ENCODE assay signal across 33 cellular contexts in the genomic region with DNA sequence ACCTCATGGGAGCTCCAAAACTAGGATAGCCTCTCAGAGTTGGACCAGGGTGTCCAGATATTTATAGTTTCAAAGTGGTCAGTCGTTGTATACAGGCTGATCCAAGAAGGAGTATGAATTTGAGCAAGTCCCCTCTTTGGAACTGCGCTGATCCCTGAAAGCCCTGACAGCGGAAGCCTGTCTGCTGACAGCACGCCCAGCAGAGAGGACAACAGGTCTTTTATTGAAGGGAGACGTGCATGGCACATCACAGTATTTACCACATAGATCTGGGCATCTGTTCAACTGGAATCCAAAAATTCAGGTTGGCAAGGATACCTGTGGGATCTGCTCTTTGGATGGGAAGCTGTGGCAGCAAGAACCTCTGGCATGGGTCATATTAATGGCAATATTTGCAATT.
"Had no signal": no experiment of that assay in that cellular context is flagged by ENCODE, and none has a peak within 500 bp of the region (broad histone marks: within the 10 kb centered on the region; RNA-seq: fewer than 3 reads in every experiment).

No MANE protein-coding gene starts in this region.

- H3K27ac Mint-ChIP-seq: activated B cell treated with CpG ODN at 0.5 μM for 24 hours; activated CD4-positive, alpha-beta memory T cell treated with anti-CD3 and anti-CD28 coated beads for 36 hours; activated naive CD4-positive, alpha-beta T cell treated with anti-CD3 and anti-CD28 coated beads, Interleukin-2, amount 10 ng/mL, durations not matched to agents 7 days and 5 days; activated naive CD8-positive, alpha-beta T cell; activated naive CD8-positive, alpha-beta T cell treated with anti-CD3 and anti-CD28 coated beads, Interleukin-2, amount 50 U/mL, for 24 hours; activated T-helper 1 cell treated with anti-CD3 and anti-CD28 coated beads, Interleukin-12 subunit alpha, Interleukin-12 subunit beta, Interleukin-2, Interleukin-4 antibody, amounts not matched to agents 30 ng/mL and 10 ng/mL and 1 ng/mL, durations not matched to agents 14 hours and 24 hours and 36 hours had no signal

- H3K27me3 Mint-ChIP-seq: activated B cell treated with CpG ODN at 0.5 μM for 24 hours; activated naive CD4-positive, alpha-beta T cell treated with anti-CD3 and anti-CD28 coated beads, Interleukin-2, amount 10 ng/mL, durations not matched to agents 7 days and 5 days; activated naive CD8-positive, alpha-beta T cell treated with anti-CD3 and anti-CD28 coated beads, Interleukin-2, amount 50 U/mL, for 24 hours had no signal

- DNase-seq: activated B cell treated with CpG ODN at 0.5 μM for 24 hours; activated CD4-positive, alpha-beta memory T cell treated with anti-CD3 and anti-CD28 coated beads for 36 hours; activated CD4-positive, alpha-beta T cell treated with anti-CD3 and anti-CD28 coated beads for 4 hours; activated CD4-positive, alpha-beta T cell treated with anti-CD3 and anti-CD28 coated beads, Interleukin-2, amount 50 U/mL, for 1 hour; activated CD4-positive, CD25-positive, alpha-beta regulatory T cell treated with anti-CD3 and anti-CD28 coated beads, Interleukin-2, amount 50 U/mL, for 72 hours; activated CD8-positive, alpha-beta memory T cell treated with anti-CD3 and anti-CD28 coated beads, Interleukin-2, amount 50 U/mL, for 4 hours; activated naive CD4-positive, alpha-beta T cell treated with anti-CD3 and anti-CD28 coated beads, Interleukin-2, amount 10 ng/mL, durations not matched to agents 7 days and 5 days; activated naive CD8-positive, alpha-beta T cell treated with anti-CD3 and anti-CD28 coated beads, Interleukin-2, amount 50 U/mL, for 24 hours; activated T-cell treated with anti-CD3 and anti-CD28 coated beads for 4 hours; activated T-cell treated with anti-CD3 and anti-CD28 coated beads, Interleukin-2, amount 50 U/mL, for 4 hours; central memory CD4-positive, alpha-beta T cell; Kasumi-1; MG63; NCI-H1048; NCI-H1436 treated with DMSO at 0.1 percent for 48 hours; NCI-H1694 treated with DMSO at 0.1 percent for 48 hours; NCI-H2029; NCI-H345; NCI-H748 treated with DMSO at 0.1 percent for 48 hours; NK-92 treated with Interleukin-12 subunit alpha and Interleukin-12 subunit beta, amount 100 ng/mL, for 24 hours; PC-3; Peyer's patch; RPMI8226; SHP77 treated with DMSO at 0.1 percent for 48 hours; T-helper 1 cell; T-helper 2 cell; T-helper 9 cell had no signal

- H3K9me3 ChIP-seq: MG63, Peyer's patch, SJSA1 had no signal

- H3K27me3 ChIP-seq: MG63, Peyer's patch, SJSA1 had no signal

- H3K27ac ChIP-seq: Peyer's patch, SJSA1, VCaP had no signal

- H3K4me1 Mint-ChIP-seq: activated B cell treated with CpG ODN at 0.5 μM for 24 hours; activated naive CD4-positive, alpha-beta T cell treated with anti-CD3 and anti-CD28 coated beads, Interleukin-2, amount 10 ng/mL, durations not matched to agents 7 days and 5 days; activated naive CD8-positive, alpha-beta T cell treated with anti-CD3 and anti-CD28 coated beads, Interleukin-2, amount 50 U/mL, for 24 hours had no signal

- H3K4me1 ChIP-seq: Peyer's patch, SJSA1 had no signal

- H3K36me3 Mint-ChIP-seq: activated CD4-positive, alpha-beta memory T cell treated with anti-CD3 and anti-CD28 coated beads for 36 hours; activated naive CD4-positive, alpha-beta T cell treated with anti-CD3 and anti-CD28 coated beads, Interleukin-2, amount 10 ng/mL, durations not matched to agents 7 days and 5 days; activated naive CD8-positive, alpha-beta T cell; brain had no signal

- H3K4me3 Mint-ChIP-seq: activated B cell treated with CpG ODN at 0.5 μM for 24 hours; activated CD4-positive, alpha-beta memory T cell treated with anti-CD3 and anti-CD28 coated beads for 36 hours; activated naive CD4-positive, alpha-beta T cell treated with anti-CD3 and anti-CD28 coated beads, Interleukin-2, amount 10 ng/mL, durations not matched to agents 7 days and 5 days; activated naive CD8-positive, alpha-beta T cell; activated naive CD8-positive, alpha-beta T cell treated with anti-CD3 and anti-CD28 coated beads, Interleukin-2, amount 50 U/mL, for 24 hours; activated T-cell treated with anti-CD3 and anti-CD28 coated beads, Interleukin-2, amount 50 U/mL, for 4 hours; activated T-helper 1 cell treated with anti-CD3 and anti-CD28 coated beads, Interleukin-12 subunit alpha, Interleukin-12 subunit beta, Interleukin-2, Interleukin-4 antibody, amounts not matched to agents 30 ng/mL and 10 ng/mL and 1 ng/mL, durations not matched to agents 14 hours and 24 hours and 36 hours; brain had no signal

- H3K36me3 ChIP-seq: MG63, Peyer's patch, SJSA1 had no signal

- ATAC-seq: activated naive CD8-positive, alpha-beta T cell treated with anti-CD3 and anti-CD28 coated beads, Interleukin-2, amount 50 U/mL, for 24 hours; activated T-cell treated with anti-CD3 and anti-CD28 coated beads, Interleukin-2, amount 50 U/mL, for 4 hours; PC-3; SK-N-SH treated with all-trans-retinoic acid at 6 μM for 48 hours had no signal

- H3K4me3 ChIP-seq: MG63, Peyer's patch, SJSA1 had no signal

- H3K9me3 Mint-ChIP-seq: activated B cell treated with CpG ODN at 0.5 μM for 24 hours; activated CD4-positive, alpha-beta memory T cell treated with anti-CD3 and anti-CD28 coated beads for 36 hours; activated naive CD4-positive, alpha-beta T cell treated with anti-CD3 and anti-CD28 coated beads, Interleukin-2, amount 10 ng/mL, durations not matched to agents 7 days and 5 days; activated naive CD8-positive, alpha-beta T cell treated with anti-CD3 and anti-CD28 coated beads, Interleukin-2, amount 50 U/mL, for 24 hours; activated T-cell treated with anti-CD3 and anti-CD28 coated beads, Interleukin-2, amount 50 U/mL, for 4 hours; activated T-helper 1 cell treated with anti-CD3 and anti-CD28 coated beads, Interleukin-12 subunit alpha, Interleukin-12 subunit beta, Interleukin-2, Interleukin-4 antibody, amounts not matched to agents 30 ng/mL and 10 ng/mL and 1 ng/mL, durations not matched to agents 14 hours and 24 hours and 36 hours; brain had no signal
